In genomic region chr20:62652051-62652893, GRCh38 we compare ENCODE assay signal across 8 cellular contexts.
DNase-seq lines count a peak whose midpoint lies in the region; ATAC-seq, FAIRE-seq and TF ChIP-seq lines count a peak whose summit lies in the region.

No MANE protein-coding gene starts in this region.

- H3K36me3 ChIP-seq in brain microvascular endothelial cell (replicated peaks) (no peaks in the 10 kb centered on the region), iPS-18a (ENCODE audit: control insufficient read depth, low read depth, low read length) (no peaks in the 10 kb centered on the region)

- DNase-seq in AG20443 (ENCODE audit: low spot score) = peak; percentile 97
- DNase-seq in GM19239 (ENCODE audit: insufficient read length, low spot score) = peak; percentile 97
- DNase-seq in T-helper 22 cell (ENCODE audit: low read depth) = peak; percentile 61
- peak; percentile 90 for DNase-seq in brain microvascular endothelial cell
- DNase-seq in skeletal muscle cell (ENCODE audit: low read depth) = peak; percentile 91
- DNase-seq in NCI-H2171 treated with DMSO at 0.1 percent for 48 hours (lab: John Stamatoyannopoulos, UW) = no peak

- TF ChIP-seq CTCF in brain microvascular endothelial cell (IDR thresholded peaks at IDR 0.05; ENCODE audit: low read depth, low read length, missing control alignments) = no peak

- H3K27me3 ChIP-seq in brain microvascular endothelial cell (replicated peaks) (no peaks in the 10 kb centered on the region), iPS-18a (ENCODE audit: control insufficient read depth, insufficient read depth, low read length) (peaks cover 7% of the 10 kb centered on the region)

- no peaks in the 10 kb centered on the region for H3K9me3 ChIP-seq in iPS-18a (ENCODE audit: control insufficient read depth, low read depth, low read length)

- ATAC-seq in HG03432 (IDR thresholded peaks at IDR 0.05; ENCODE audit: unreplicated experiment) = peak; percentile 51

- peaks cover 8% of the 10 kb centered on the region for H3K4me1 ChIP-seq in iPS-18a (ENCODE audit: control insufficient read depth, low read depth, low read length)

- in situ Hi-C loops in brain microvascular endothelial cell (cut with HindIII; ENCODE audit: low pct_ligation_motif_present, low sequenced_read_pairs) = no loop called here

- FAIRE-seq in GM19239 (lab: Jason Lieb, UNC) = peak; percentile 99

- H3K4me3 ChIP-seq in brain microvascular endothelial cell (ENCODE audit: low read depth, low read length) (peak overlapping the region; percentile 37), iPS-18a (ENCODE audit: low read length) (peak overlapping the region; percentile 36), skeletal muscle cell (ENCODE audit: low read depth, low read length) (peak overlapping the region; percentile 16)

- no peak overlapping the region for H3K9ac ChIP-seq in iPS-18a (ENCODE audit: low read length)

- H3K27ac ChIP-seq in brain microvascular endothelial cell = peak overlapping the region; percentile 51
- H3K27ac ChIP-seq in iPS-18a (ENCODE audit: low read length) = no peak overlapping the region
